21 cellular contexts compared by ENCODE assay signal in the genomic region with DNA sequence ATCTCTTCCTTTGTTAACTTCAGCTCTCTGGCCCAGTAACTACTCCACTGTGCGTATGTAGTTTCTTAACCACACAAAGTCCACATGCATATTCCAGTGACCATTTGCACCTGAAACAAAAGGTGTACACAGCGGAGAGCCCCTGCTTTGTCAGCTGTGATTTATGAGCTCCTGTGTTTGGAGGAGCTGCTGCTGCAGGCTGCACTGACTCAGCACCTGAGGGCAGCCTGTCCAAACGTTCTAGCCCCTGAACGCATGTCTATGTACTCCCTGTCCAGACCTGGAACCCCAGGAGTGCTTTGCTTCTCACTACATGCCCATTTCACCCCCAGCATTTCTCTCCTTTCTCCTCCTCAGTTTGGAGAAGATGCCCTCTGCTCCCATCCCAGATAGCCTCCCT.
"Had no signal": no experiment of that assay in that cellular context is flagged by ENCODE, and none has a peak within 500 bp of the region (broad histone marks: within the 10 kb centered on the region; RNA-seq: fewer than 3 reads in every experiment).

No MANE protein-coding gene starts in this region.

- H3K27ac Mint-ChIP-seq: activated naive CD4-positive, alpha-beta T cell treated with anti-CD3 and anti-CD28 coated beads, Interleukin-2, amount 50 U/mL, for 72 hours; nephron progenitor cell; T-helper 1 cell treated with Interleukin-12 subunit alpha and Interleukin-12 subunit beta and Interleukin-4 antibody, amounts not matched to agents 30 μg/mL and 1 μg/mL, for 36 hours had no signal

- H3K36me3 ChIP-seq: adrenal gland, tibial artery had no signal

- H3K4me1 Mint-ChIP-seq: nephron progenitor cell had no signal

- H3K27ac ChIP-seq: adrenal gland, dorsolateral prefrontal cortex, tibial artery, VCaP had no signal

- H3K27me3 ChIP-seq: adrenal gland, tibial artery had no signal

- H3K4me1 ChIP-seq: adrenal gland, tibial artery had no signal

- H3K4me3 Mint-ChIP-seq: nephron progenitor cell; T-helper 1 cell treated with Interleukin-12 subunit alpha and Interleukin-12 subunit beta and Interleukin-4 antibody, amounts not matched to agents 30 μg/mL and 1 μg/mL, for 36 hours had no signal

- H3K9me3 ChIP-seq: adrenal gland, tibial artery had no signal

- DNase-seq: activated CD4-positive, CD25-positive, alpha-beta regulatory T cell treated with anti-CD3 and anti-CD28 coated beads, Interleukin-2, amount 50 U/mL, for 72 hours; activated gamma-delta T cell treated with Interleukin-2 at 50 U/mL for 16 hours; adrenal gland; foreskin melanocyte; glutamatergic neuron; hypothalamus; islet precursor cell; nephron progenitor cell; occipital lobe; posterior cingulate gyrus; stimulated activated CD4-positive, alpha-beta T cell treated with anti-CD3 and anti-CD28 coated beads, Interleukin-12 subunit alpha, Interleukin-12 subunit beta, amount 100 ng/mL, for 4 hours; stimulated activated CD4-positive, alpha-beta T cell treated with anti-CD3 and anti-CD28 coated beads, Interleukin-2, amount 100 ng/mL, for 24 hours; stimulated activated naive CD8-positive, alpha-beta T cell treated with anti-CD3 and anti-CD28 coated beads, Interleukin-15, Interleukin-2, amounts not matched to agents 100 U/mL and 50 U/mL, for 24 hours; substantia nigra; tibial artery had no signal

- H3K4me3 ChIP-seq: adrenal gland, dorsolateral prefrontal cortex, lung, tibial artery had no signal

- H3K36me3 Mint-ChIP-seq: activated naive CD4-positive, alpha-beta T cell treated with anti-CD3 and anti-CD28 coated beads, Interleukin-2, amount 50 U/mL, for 72 hours had no signal

- ATAC-seq: activated naive CD4-positive, alpha-beta T cell treated with anti-CD3 and anti-CD28 coated beads, Interleukin-2, amount 50 U/mL, for 72 hours; left lobe of liver; stimulated activated naive CD8-positive, alpha-beta T cell treated with anti-CD3 and anti-CD28 coated beads, Interleukin-15, Interleukin-2, amounts not matched to agents 100 U/mL and 50 U/mL, for 24 hours had no signal

- H3K9me3 Mint-ChIP-seq: T-helper 1 cell treated with Interleukin-12 subunit alpha and Interleukin-12 subunit beta and Interleukin-4 antibody, amounts not matched to agents 30 μg/mL and 1 μg/mL, for 36 hours had no signal
